Comparison of ENCODE assay signal across 25 cellular contexts in the genomic region with DNA sequence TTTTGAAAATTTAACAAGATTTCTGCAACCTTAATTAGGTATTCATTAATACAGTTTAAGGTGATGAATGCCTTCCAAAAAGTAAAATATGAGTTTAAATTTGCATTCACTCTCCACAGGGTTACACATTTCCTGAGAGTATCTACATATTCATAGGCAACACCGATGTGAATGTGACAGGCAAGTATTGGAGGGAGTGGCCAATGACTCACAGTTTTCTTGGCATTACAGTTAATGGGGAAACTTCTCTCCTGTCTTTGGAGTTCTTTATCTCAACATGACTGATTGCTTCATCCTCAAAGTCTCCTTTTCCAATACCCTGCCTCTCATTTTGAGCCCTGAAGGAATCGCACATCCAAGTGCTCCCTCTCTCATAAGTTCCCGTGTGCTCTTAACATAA.
A peak's percentile ranks its signal among the peaks of the same experiment; 100 is the strongest.
DNase-seq lines count a peak whose midpoint lies in the region; ATAC-seq, FAIRE-seq and TF ChIP-seq lines count a peak whose summit lies in the region.
"Had no signal": no experiment of that assay in that cellular context is flagged by ENCODE, and none has a peak within 500 bp of the region (broad histone marks: within the 10 kb centered on the region; RNA-seq: fewer than 3 reads in every experiment).

No MANE protein-coding gene starts in this region.

- no peak overlapping the region for H2BK5ac ChIP-seq in neuronal stem cell (ENCODE audit: low read length)

- 70 to 85% (median 76%) methylated on average over 3 of the region's 3 CpGs for WGBS in heart left ventricle, 4 donors
- WGBS in neuronal stem cell (ENCODE audit: extremely low coverage in 2 of 2, insufficient read length in 2 of 2, insufficient replicate concordance in 1 of 2), 2 donors: no CpG with 5 or more reads among the region's 3 CpGs

- H3K4me1 ChIP-seq in PC-3 (ENCODE audit: insufficient read depth, low read length) (no peaks in the 10 kb centered on the region), heart left ventricle (no peaks in the 10 kb centered on the region), neuronal stem cell (ENCODE audit: control insufficient read depth in 2 of 2, insufficient read depth in 1 of 2, low read depth in 1 of 2, low read length in 2 of 2) (no peaks in the 10 kb centered on the region)
- H3K4me1 ChIP-seq: HAP-1, SJCRH30 had no signal

- H2AK5ac ChIP-seq in neuronal stem cell (ENCODE audit: low read depth, low read length): no peak overlapping the region

- no peak overlapping the region for H3K27ac Mint-ChIP-seq in Calu3 (ENCODE audit: unreplicated experiment)
- H3K27ac Mint-ChIP-seq: GM23338 had no signal

- H3K36me3 ChIP-seq in PC-3 (ENCODE audit: low read depth, low read length): no peaks in the 10 kb centered on the region
- H3K36me3 ChIP-seq in bronchial epithelial cell (ENCODE audit: control insufficient read depth, insufficient read depth, low read length): no peaks in the 10 kb centered on the region
- H3K36me3 ChIP-seq in heart left ventricle: no peaks in the 10 kb centered on the region
- no peaks in the 10 kb centered on the region for H3K36me3 ChIP-seq in neuronal stem cell (replicated peaks in 1 of 2; ENCODE audit: control insufficient read depth in 2 of 2, insufficient read depth in 2 of 2, low read length in 2 of 2)
- H3K36me3 ChIP-seq: HAP-1, SJCRH30 had no signal

- H3K9ac ChIP-seq in PC-3 (ENCODE audit: low read length) (no peak overlapping the region), neuronal stem cell (ENCODE audit: low read depth, low read length, poor library complexity) (no peak overlapping the region)

- H4K91ac ChIP-seq in neuronal stem cell (ENCODE audit: low read depth, low read length, poor library complexity): no peak overlapping the region

- no peaks in the 10 kb centered on the region for H4K20me1 ChIP-seq in PC-3 (ENCODE audit: low read length)

- H2BK15ac ChIP-seq in neuronal stem cell (ENCODE audit: low read length): no peak overlapping the region

- H3K14ac ChIP-seq in neuronal stem cell (ENCODE audit: low read length): no peak overlapping the region

- intact Hi-C loops in Calu3 (cut with micrococcal nuclease; ENCODE audit: unreplicated experiment): no loop called here
- intact Hi-C loops in PC-3 (cut with micrococcal nuclease): no loop called here
- intact Hi-C loops in heart left ventricle (cut with DNase I): no loop called here

- BruUV-seq in Calu3 (replicated peaks; lab: Mats Ljungman, UMichigan) (no TSS peak), PC-3 (replicated peaks; lab: Mats Ljungman, UMichigan) (no TSS peak)

- 0 out of 2 replicates have a peak, but pooled peaks cover 6% of the 10 kb centered on the region for H3K9me3 ChIP-seq in PC-3 (ENCODE audit: low read length)
- no peaks in the 10 kb centered on the region for H3K9me3 ChIP-seq in heart left ventricle
- no peaks in the 10 kb centered on the region for H3K9me3 ChIP-seq in neuronal stem cell (replicated peaks in 1 of 2; ENCODE audit: control insufficient read depth in 2 of 2, insufficient read depth in 1 of 2, low read depth in 1 of 2, low read length in 2 of 2)
- H3K9me3 ChIP-seq: HAP-1, SJCRH30 had no signal

- H2BK120ac ChIP-seq in neuronal stem cell (ENCODE audit: low read depth, low read length): no peak overlapping the region

- POLR2A ChIA-PET in PC-3 (lab: Charles Lee; ENCODE audit: unreplicated experiment): no interaction called here

- H3K27me3 Mint-ChIP-seq in Calu3 (ENCODE audit: unreplicated experiment): no peaks in the 10 kb centered on the region

- H3K4me3 ChIP-seq in PC-3 (ENCODE audit: low read length) (no peak overlapping the region), bronchial epithelial cell (ENCODE audit: low read depth, low read length) (no peak overlapping the region), heart left ventricle (no peak overlapping the region), neuronal stem cell (ENCODE audit: low read length in 2 of 2) (no peak overlapping the region)
- H3K4me3 ChIP-seq: GM23338, HAP-1, K562, SJCRH30 had no signal

- no peaks in the 10 kb centered on the region for H3K79me2 ChIP-seq in PC-3 (ENCODE audit: low read length)

- H4K8ac ChIP-seq in neuronal stem cell (ENCODE audit: low read depth, low read length): no peak overlapping the region

- H3K79me1 ChIP-seq in neuronal stem cell (ENCODE audit: low read depth, low read length): no peaks in the 10 kb centered on the region

- DNase-seq in Calu3 (peak; percentile 16), PC-3 (peak; percentile 40), bronchial epithelial cell (ENCODE audit: low read depth) (peak; percentile 78), iris pigment epithelial cell (ENCODE audit: low read depth) (peak; percentile 8), left lobe of liver (ENCODE audit: low spot score) (no peak), heart left ventricle (no peak), amniotic stem cell (lab: John Stamatoyannopoulos, UW) (no peak), neuronal stem cell (ENCODE audit: low spot score) (no peak)
- DNase-seq: DMS79; MV-4-11; NCI-H1694; NCI-H2081; NCI-H2171; NCI-H345; NCI-H524; NCI-H774; NK-92 treated with Interleukin-12 subunit alpha and Interleukin-12 subunit beta, amount 100 ng/mL, for 24 hours; SJCRH30 had no signal

- no peak overlapping the region for H3K18ac ChIP-seq in neuronal stem cell (ENCODE audit: low read length)

- ATAC-seq in PC-3: no peak
- ATAC-seq in left lobe of liver: no peak
- no peak for ATAC-seq in heart left ventricle
- ATAC-seq: GM23338, HepG2, K562, Panc1 had no signal

- CTCF ChIA-PET in Calu3 (lab: Charles Lee) (no interaction called here), PC-3 (lab: Charles Lee) (no interaction called here)

- no peak overlapping the region for H3K4me3 Mint-ChIP-seq in Calu3 (ENCODE audit: low read depth, unreplicated experiment)
- H3K4me3 Mint-ChIP-seq: GM23338 had no signal

- H3F3A ChIP-seq in PC-3 (ENCODE audit: low read length, unreplicated experiment): no peaks in the 10 kb centered on the region

- H2AFZ ChIP-seq in PC-3 (ENCODE audit: low read length): no peak overlapping the region
- no peak overlapping the region for H2AFZ ChIP-seq in neuronal stem cell (ENCODE audit: low read length)
- H2AFZ ChIP-seq: GM23338 had no signal

- H3K4me2 ChIP-seq in PC-3 (ENCODE audit: low read length): no peak overlapping the region
- no peak overlapping the region for H3K4me2 ChIP-seq in neuronal stem cell (ENCODE audit: insufficient read depth, low read length, poor library complexity, severe bottlenecking)
- H3K4me2 ChIP-seq: GM23338 had no signal

- no peak for TF ChIP-seq POLR2A in heart left ventricle (IDR thresholded peaks at IDR 0.05)

- H3K36me3 Mint-ChIP-seq in Calu3 (ENCODE audit: insufficient read depth, unreplicated experiment): peaks cover 6% of the 10 kb centered on the region

- TF ChIP-seq CTCF in Calu3 (IDR thresholded peaks at IDR 0.05; ENCODE audit: unreplicated experiment) (no peak), PC-3 (conservative IDR thresholded peaks at IDR 0.05; ENCODE audit: low read depth, low read length) (no peak), bronchial epithelial cell (IDR thresholded peaks at IDR 0.05; ENCODE audit: insufficient read depth, low read length, severe bottlenecking) (no peak), heart left ventricle (IDR thresholded peaks at IDR 0.05) (no peak)

- no peak for FAIRE-seq in bronchial epithelial cell (lab: Jason Lieb, UNC)
- FAIRE-seq: A204.1, HepG2, K562 had no signal

- no peak overlapping the region for H3K27ac ChIP-seq in PC-3 (ENCODE audit: low read length)
- H3K27ac ChIP-seq in heart left ventricle: no peak overlapping the region
- H3K27ac ChIP-seq in neuronal stem cell (replicated peaks; ENCODE audit: low read length): no peak overlapping the region
- H3K27ac ChIP-seq: C4-2B, SJCRH30 had no signal

- H3K9me2 ChIP-seq in PC-3 (replicated peaks; ENCODE audit: low read length): no peaks in the 10 kb centered on the region

- H3K23ac ChIP-seq in neuronal stem cell (ENCODE audit: low read depth, low read length, poor library complexity): no peak overlapping the region

- H3K4me1 Mint-ChIP-seq in Calu3 (ENCODE audit: low read depth, unreplicated experiment): peaks cover 18% of the 10 kb centered on the region
- H3K4me1 Mint-ChIP-seq: GM23338 had no signal

- H3K4ac ChIP-seq in neuronal stem cell (ENCODE audit: low read length): no peak overlapping the region

- no peak overlapping the region for H2BK12ac ChIP-seq in neuronal stem cell (ENCODE audit: low read length)

- H3K9me3 Mint-ChIP-seq in Calu3 (ENCODE audit: low read depth, unreplicated experiment): no peaks in the 10 kb centered on the region

- no peaks in the 10 kb centered on the region for H3K27me3 ChIP-seq in PC-3 (ENCODE audit: low read length)
- H3K27me3 ChIP-seq in bronchial epithelial cell (ENCODE audit: control insufficient read depth, insufficient read depth, low read length): no peaks in the 10 kb centered on the region
- H3K27me3 ChIP-seq in heart left ventricle: no peaks in the 10 kb centered on the region
- no peaks in the 10 kb centered on the region for H3K27me3 ChIP-seq in neuronal stem cell (ENCODE audit: control insufficient read depth in 3 of 3, insufficient read depth in 3 of 3, low read depth in 1 of 3, low read length in 3 of 3)
- H3K27me3 ChIP-seq: SJCRH30 had no signal

Comparison
In these comparisons a context has a peak if more than half of its experiments do, and no peak if none do; other contexts are left out.
1. DNase-seq: peak in Calu3 (single experiment), PC-3 (single experiment), bronchial epithelial cell (single experiment) and iris pigment epithelial cell (single experiment); none in left lobe of liver (single experiment), heart left ventricle (0 of 5), amniotic stem cell (single experiment) and neuronal stem cell (single experiment).